9 cellular contexts compared by ENCODE assay signal in the genomic region with DNA sequence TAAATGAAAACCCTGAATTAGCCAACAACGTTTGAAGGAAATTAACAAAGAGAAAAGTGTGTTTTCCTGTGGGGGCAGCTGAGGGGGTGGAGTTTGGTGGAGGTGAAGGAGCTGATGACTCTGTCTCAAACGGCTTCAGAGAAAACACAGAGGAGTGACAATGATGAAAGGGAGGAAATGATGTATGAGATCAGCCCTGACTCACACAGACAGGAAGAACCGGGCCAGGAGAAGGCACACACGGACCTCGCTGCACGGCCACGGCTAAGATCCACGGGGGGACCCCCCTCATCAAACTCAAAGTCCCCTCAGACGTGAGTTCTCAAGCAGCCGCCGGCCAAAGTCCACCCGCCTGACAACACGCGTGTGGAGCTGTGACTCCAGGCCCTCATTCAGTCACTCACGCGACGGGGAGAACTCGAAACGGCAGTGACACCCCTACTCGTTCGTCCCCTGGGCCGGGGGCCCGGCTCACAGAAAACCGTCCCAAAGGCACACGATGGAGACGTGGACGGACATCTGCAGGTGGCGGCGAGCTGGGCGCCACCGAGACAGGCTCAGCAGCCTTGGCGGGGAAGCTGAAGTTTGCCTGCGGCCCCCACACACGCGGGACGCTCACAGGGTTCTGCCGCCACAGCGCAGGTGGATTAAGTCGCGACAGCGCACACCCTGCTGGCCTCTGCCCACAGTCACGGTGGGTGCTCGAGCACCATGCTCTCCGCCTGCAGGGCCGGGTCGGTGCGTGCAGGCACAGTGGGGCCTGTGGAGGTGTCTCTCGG. TPM values are rescaled to one million over a fixed set of nuclear protein-coding genes. Genes with fewer than 3 reads are reported as not detected.
DNase-seq lines count a peak whose midpoint lies in the region; ATAC-seq and TF ChIP-seq lines count a peak whose summit lies in the region.
"Had no signal": no experiment of that assay in that cellular context is flagged by ENCODE, and none has a peak within 500 bp of the region (broad histone marks: within the 10 kb centered on the region; RNA-seq: fewer than 3 reads in every experiment).

No MANE protein-coding gene starts in this region.

- H3K36me3 ChIP-seq in BLaER1 (peaks cover 63% of the 10 kb centered on the region), mucosa of descending colon (ENCODE audit: low read depth) (no peaks in the 10 kb centered on the region)

- intact Hi-C loops in activated T-helper 1 cell treated with anti-CD3 and anti-CD28 coated beads, Interleukin-12 subunit alpha, Interleukin-12 subunit beta, Interleukin-2, Interleukin-4 antibody, amounts not matched to agents 30 ng/mL and 10 ng/mL and 1 ng/mL, durations not matched to agents 14 hours and 24 hours and 36 hours (cut with micrococcal nuclease) = loop anchor here (1.0 kb wide), 2 partner anchors 16 to 29 kb away; no protein-coding TSS in a partner anchor
- intact Hi-C loops in mucosa of descending colon (cut with DNase I, micrococcal nuclease) = no loop called here

- H3K27ac Mint-ChIP-seq in activated T-helper 1 cell treated with anti-CD3 and anti-CD28 coated beads, Interleukin-12 subunit alpha, Interleukin-12 subunit beta, Interleukin-2, Interleukin-4 antibody, amounts not matched to agents 30 ng/mL and 10 ng/mL and 1 ng/mL, durations not matched to agents 14 hours and 24 hours and 36 hours = peak overlapping the region; percentile 88

- H3K4me1 ChIP-seq in BLaER1 (peaks cover 48% of the 10 kb centered on the region), mucosa of descending colon (ENCODE audit: low read depth) (no peaks in the 10 kb centered on the region)

- peaks cover 36% of the 10 kb centered on the region for H3K9me3 Mint-ChIP-seq in activated T-helper 1 cell treated with anti-CD3 and anti-CD28 coated beads, Interleukin-12 subunit alpha, Interleukin-12 subunit beta, Interleukin-2, Interleukin-4 antibody, amounts not matched to agents 30 ng/mL and 10 ng/mL and 1 ng/mL, durations not matched to agents 14 hours and 24 hours and 36 hours

- H3K4me3 Mint-ChIP-seq in activated T-helper 1 cell treated with anti-CD3 and anti-CD28 coated beads, Interleukin-12 subunit alpha, Interleukin-12 subunit beta, Interleukin-2, Interleukin-4 antibody, amounts not matched to agents 30 ng/mL and 10 ng/mL and 1 ng/mL, durations not matched to agents 14 hours and 24 hours and 36 hours = peak overlapping the region; percentile 56

- H3K4me3 ChIP-seq in BLaER1 = 0 out of 2 replicates have a peak overlapping the region, but pooled peaks have one; percentile 14
- H3K4me3 ChIP-seq in mucosa of descending colon = no peak overlapping the region
- H3K4me3 ChIP-seq: SK-N-MC had no signal

- TF ChIP-seq CTCF in mucosa of descending colon (IDR thresholded peaks at IDR 0.05) = no peak

- peak overlapping the region; percentile 61 for H3K9ac ChIP-seq in BLaER1

- peak overlapping the region; percentile 86 for H3K27ac ChIP-seq in BLaER1
- H3K27ac ChIP-seq: SK-N-MC had no signal

- H3K9me3 ChIP-seq in BLaER1 (peaks cover 40% of the 10 kb centered on the region), mucosa of descending colon (peaks cover 18% of the 10 kb centered on the region)

- peaks cover 13% of the 10 kb centered on the region for H3K4me1 Mint-ChIP-seq in activated T-helper 1 cell treated with anti-CD3 and anti-CD28 coated beads, Interleukin-12 subunit alpha, Interleukin-12 subunit beta, Interleukin-2, Interleukin-4 antibody, amounts not matched to agents 30 ng/mL and 10 ng/mL and 1 ng/mL, durations not matched to agents 14 hours and 24 hours and 36 hours (ENCODE audit: low read depth)

- DNase-seq in NOMO-1 treated with DMSO at 0.1 percent for 48 hours (lab: John Stamatoyannopoulos, UW; ENCODE audit: unreplicated experiment) (peak; percentile 56), mucosa of descending colon (peak in 1 of 3 donors; percentile 52), mucosa of gallbladder (ENCODE audit: low spot score) (no peak), hippocampal formation (lab: John Stamatoyannopoulos, UW) (no peak)
- DNase-seq in activated T-helper 1 cell treated with anti-CD3 and anti-CD28 coated beads, Interleukin-12 subunit alpha, Interleukin-12 subunit beta, Interleukin-2, Interleukin-4 antibody, amounts not matched to agents 30 ng/mL and 10 ng/mL and 1 ng/mL, durations not matched to agents 14 hours and 24 hours and 36 hours (ENCODE audit: low spot score) = peak; percentile 32

- no peaks in the 10 kb centered on the region for H3K27me3 ChIP-seq in BLaER1

- peaks cover 57% of the 10 kb centered on the region; the same call in 1 of the 2 replicates for H4K20me1 ChIP-seq in BLaER1

- ATAC-seq in mucosa of descending colon (peak; percentile 38), HG02840 (IDR thresholded peaks at IDR 0.05; ENCODE audit: low FRiP score, unreplicated experiment) (no peak), HG02763 (IDR thresholded peaks at IDR 0.05; ENCODE audit: unreplicated experiment) (no peak)

- H3K36me3 Mint-ChIP-seq in activated T-helper 1 cell treated with anti-CD3 and anti-CD28 coated beads, Interleukin-12 subunit alpha, Interleukin-12 subunit beta, Interleukin-2, Interleukin-4 antibody, amounts not matched to agents 30 ng/mL and 10 ng/mL and 1 ng/mL, durations not matched to agents 14 hours and 24 hours and 36 hours (ENCODE audit: low read depth) = peaks cover 39% of the 10 kb centered on the region

- H3K27me3 Mint-ChIP-seq in activated T-helper 1 cell treated with anti-CD3 and anti-CD28 coated beads, Interleukin-12 subunit alpha, Interleukin-12 subunit beta, Interleukin-2, Interleukin-4 antibody, amounts not matched to agents 30 ng/mL and 10 ng/mL and 1 ng/mL, durations not matched to agents 14 hours and 24 hours and 36 hours (ENCODE audit: insufficient read depth) = no peaks in the 10 kb centered on the region

- peak overlapping the region; percentile 79 for H3K4me2 ChIP-seq in BLaER1

RNA-seq across cellular contexts. Expression of gene PPP2R3B, which starts 28.8 kb away (rescaled TPM):
- total RNA-seq in activated T-helper 1 cell treated with anti-CD3 and anti-CD28 coated beads, Interleukin-12 subunit alpha, Interleukin-12 subunit beta, Interleukin-2, Interleukin-4 antibody, amounts not matched to agents 30 ng/mL and 10 ng/mL and 1 ng/mL, durations not matched to agents 14 hours and 24 hours and 36 hours = 43.2 and 44.1 TPM in 2 replicates
- total RNA-seq in mucosa of descending colon = 10 to 100 TPM in 2 of 3 donors, 1 to 10 TPM in 1; 9.2 to 11.6 (median 11.2) TPM
- total RNA-seq in mucosa of gallbladder = 27.1 TPM

RNA-seq across cellular contexts. Expression of gene GTPBP6, which starts 39.3 kb away (rescaled TPM):
- 68.3 and 69.5 TPM in 2 replicates for total RNA-seq in activated T-helper 1 cell treated with anti-CD3 and anti-CD28 coated beads, Interleukin-12 subunit alpha, Interleukin-12 subunit beta, Interleukin-2, Interleukin-4 antibody, amounts not matched to agents 30 ng/mL and 10 ng/mL and 1 ng/mL, durations not matched to agents 14 hours and 24 hours and 36 hours
- total RNA-seq in mucosa of descending colon (10 to 100 TPM; 49.8 to 55.8 (median 54.1) TPM), mucosa of gallbladder (54.1 TPM)

Comparison
In these comparisons a context has a peak if more than half of its experiments do, and no peak if none do; other contexts are left out.
1. DNase-seq: peak in NOMO-1 treated with DMSO at 0.1 percent for 48 hours (single experiment) and activated T-helper 1 cell treated with anti-CD3 and anti-CD28 coated beads, Interleukin-12 subunit alpha, Interleukin-12 subunit beta, Interleukin-2, Interleukin-4 antibody, amounts not matched to agents 30 ng/mL and 10 ng/mL and 1 ng/mL, durations not matched to agents 14 hours and 24 hours and 36 hours (single experiment); none in mucosa of gallbladder (single experiment) and hippocampal formation (0 of 2).